ENCODE assay signal across 1 cellular context in genomic region chr1:228085287-228085926, GRCh38.
TF ChIP-seq lines count a peak whose summit lies in the region.

No MANE protein-coding gene starts in this region.

TF ChIP-seq in HepG2, 621 proteins besides CTCF, POLR2A, EP300 and RAD21 (continued from another document and continues in another):
- no peak for TF ChIP-seq ZNF691 (CRISPR knock-in tag; IDR thresholded peaks at IDR 0.05; ENCODE audit: borderline replicate concordance, low read depth)
- TF ChIP-seq STAT5B (CRISPR knock-in tag; IDR thresholded peaks at IDR 0.05): no peak
- no peak for TF ChIP-seq SOX5 (CRISPR knock-in tag; IDR thresholded peaks at IDR 0.05; ENCODE audit: borderline replicate concordance)
- TF ChIP-seq ZNF713 (CRISPR knock-in tag; IDR thresholded peaks at IDR 0.05): no peak
- TF ChIP-seq HNRNPH1 (optimal IDR thresholded peaks at IDR 0.05; ENCODE audit: low read depth, low read length): no peak
- TF ChIP-seq SAP130 (CRISPR knock-in tag; IDR thresholded peaks at IDR 0.05; ENCODE audit: low read depth): peak; percentile 36
- TF ChIP-seq SMARCC2 (IDR thresholded peaks at IDR 0.05): no peak
- no peak for TF ChIP-seq SP1 (IDR thresholded peaks at IDR 0.05)
- TF ChIP-seq SP1 (CRISPR knock-in tag; IDR thresholded peaks at IDR 0.05): no peak
- no peak for TF ChIP-seq PRDM15 (CRISPR knock-in tag; IDR thresholded peaks at IDR 0.05)
- no peak for TF ChIP-seq ZBTB21 (CRISPR knock-in tag; IDR thresholded peaks at IDR 0.05)
- TF ChIP-seq ZSCAN20 (CRISPR knock-in tag; IDR thresholded peaks at IDR 0.05; ENCODE audit: borderline replicate concordance): no peak
- TF ChIP-seq HCFC1 (IDR thresholded peaks at IDR 0.05; ENCODE audit: low read depth, low read length): no peak
- TF ChIP-seq GLMP (CRISPR knock-in tag; IDR thresholded peaks at IDR 0.05; ENCODE audit: borderline replicate concordance): no peak
- no peak for TF ChIP-seq NR2F6 (IDR thresholded peaks at IDR 0.05)
- TF ChIP-seq NR2F6 (CRISPR knock-in tag; IDR thresholded peaks at IDR 0.05): 0 out of 2 replicates have a peak, but pooled peaks have one; percentile 2
- no peak for TF ChIP-seq ZNF510 (CRISPR knock-in tag; IDR thresholded peaks at IDR 0.05; ENCODE audit: low read depth)
- no peak for TF ChIP-seq IKZF1 (IDR thresholded peaks at IDR 0.05)
- no peak for TF ChIP-seq CEBPZ (IDR thresholded peaks at IDR 0.05; ENCODE audit: low read length)
- no peak for TF ChIP-seq NRL (CRISPR knock-in tag; IDR thresholded peaks at IDR 0.05; ENCODE audit: borderline replicate concordance)
- TF ChIP-seq WIZ (CRISPR knock-in tag; IDR thresholded peaks at IDR 0.05): no peak
- TF ChIP-seq EHMT2 (IDR thresholded peaks at IDR 0.05; ENCODE audit: borderline replicate concordance, low read depth, low read length): no peak
- TF ChIP-seq ZKSCAN1 (IDR thresholded peaks at IDR 0.05; ENCODE audit: low read length): no peak
- TF ChIP-seq MBD4 (IDR thresholded peaks at IDR 0.05; ENCODE audit: borderline replicate concordance, low read length): no peak
- no peak for TF ChIP-seq U2AF1 (optimal IDR thresholded peaks at IDR 0.05; ENCODE audit: low read depth, low read length)
- no peak for TF ChIP-seq U2AF2 (IDR thresholded peaks at IDR 0.05; ENCODE audit: low read depth, low read length)
- TF ChIP-seq HDAC1 (CRISPR knock-in tag; IDR thresholded peaks at IDR 0.05): no peak
- TF ChIP-seq USF2 (IDR thresholded peaks at IDR 0.05; ENCODE audit: low read depth, low read length): no peak
- no peak for TF ChIP-seq USF2 (CRISPR knock-in tag; IDR thresholded peaks at IDR 0.05; ENCODE audit: borderline replicate concordance)
- no peak for TF ChIP-seq ZNF670 (CRISPR knock-in tag; IDR thresholded peaks at IDR 0.05; ENCODE audit: borderline replicate concordance)
- no peak for TF ChIP-seq MXI1 (IDR thresholded peaks at IDR 0.05; ENCODE audit: borderline replicate concordance, low read depth, low read length)
- TF ChIP-seq EZH2 (conservative IDR thresholded peaks at IDR 0.05; ENCODE audit: low read depth, low read length): no peak
- no peak for TF ChIP-seq TP53 (CRISPR knock-in tag; conservative IDR thresholded peaks at IDR 0.05)
- no peak for TF ChIP-seq ZNF20 (CRISPR knock-in tag; IDR thresholded peaks at IDR 0.05)
- TF ChIP-seq ZNF18 (CRISPR knock-in tag; IDR thresholded peaks at IDR 0.05; ENCODE audit: insufficient replicate concordance): no peak
- no peak for TF ChIP-seq ZNF136 (CRISPR knock-in tag; IDR thresholded peaks at IDR 0.05; ENCODE audit: low read depth)
- TF ChIP-seq KLF12 (CRISPR knock-in tag; IDR thresholded peaks at IDR 0.05; ENCODE audit: borderline replicate concordance): no peak
- no peak for TF ChIP-seq ZNF33B (CRISPR knock-in tag; IDR thresholded peaks at IDR 0.05)
- 0 out of 2 replicates have a peak, but pooled peaks have one; percentile 0 for TF ChIP-seq KDM2A (CRISPR knock-in tag; IDR thresholded peaks at IDR 0.05; ENCODE audit: borderline replicate concordance, low read depth)
- TF ChIP-seq KAT7 (CRISPR knock-in tag; IDR thresholded peaks at IDR 0.05; ENCODE audit: borderline replicate concordance): no peak
- no peak for TF ChIP-seq ZNF558 (CRISPR knock-in tag; IDR thresholded peaks at IDR 0.05; ENCODE audit: borderline replicate concordance)
- no peak for TF ChIP-seq GABPA (IDR thresholded peaks at IDR 0.05; ENCODE audit: low read depth, low read length)
- no peak for TF ChIP-seq GABPA (CRISPR knock-in tag; IDR thresholded peaks at IDR 0.05; ENCODE audit: low read depth)
- no peak for TF ChIP-seq KIAA2018 (CRISPR knock-in tag; IDR thresholded peaks at IDR 0.05; ENCODE audit: borderline replicate concordance)
